Comparison of ENCODE assay signal across 9 cellular contexts in genomic region chr10:85421421-85421820, GRCh38.
"Had no signal": no experiment of that assay in that cellular context is flagged by ENCODE, and none has a peak within 500 bp of the region (broad histone marks: within the 10 kb centered on the region; RNA-seq: fewer than 3 reads in every experiment).

No MANE protein-coding gene starts in this region.

- H3K27ac ChIP-seq: HL-60, KMS-11 had no signal

- H3K4me1 ChIP-seq: HAP-1 had no signal

- H3K4me1 Mint-ChIP-seq: IgD-negative memory B cell had no signal

- ATAC-seq: HCT116, HepG2 had no signal

- H3K36me3 ChIP-seq: HAP-1 had no signal

- DNase-seq: HFFc6, KBM-7 had no signal

- H2AFZ ChIP-seq: GM23338 had no signal

- H3K9ac ChIP-seq: KMS-11 had no signal

- H3K4me3 Mint-ChIP-seq: GM23338, HFFc6, IgD-negative memory B cell had no signal

- H3K9me3 ChIP-seq: HAP-1 had no signal

- H3K27ac Mint-ChIP-seq: GM23338, HFFc6, IgD-negative memory B cell had no signal

- H3K4me3 ChIP-seq: GM23338, HAP-1 had no signal

- H3K4me2 ChIP-seq: GM23338, KMS-11 had no signal
